ENCODE assay signal across 19 cellular contexts in the genomic region with DNA sequence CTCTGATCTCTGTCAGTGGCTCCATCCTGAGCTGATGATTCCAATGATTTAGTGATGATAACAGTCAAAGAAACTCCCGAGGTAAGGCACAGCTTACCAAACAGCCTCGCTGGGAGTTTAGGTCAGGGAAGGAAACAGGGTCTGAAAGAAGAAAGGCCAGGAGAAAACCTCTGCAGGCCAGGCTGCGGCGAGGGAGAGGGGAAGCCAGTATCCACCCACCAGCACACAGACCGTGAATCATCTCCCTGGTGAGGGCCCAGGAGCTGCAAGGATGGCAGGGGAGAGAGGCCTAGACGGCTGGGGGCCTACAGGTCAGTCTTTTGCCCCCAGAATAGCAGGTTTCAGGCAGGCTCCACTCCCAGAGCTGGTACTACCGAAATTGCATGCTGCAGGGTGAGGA.
DNase-seq lines count a peak whose midpoint lies in the region; ATAC-seq and TF ChIP-seq lines count a peak whose summit lies in the region.
"Had no signal": no experiment of that assay in that cellular context is flagged by ENCODE, and none has a peak within 500 bp of the region (broad histone marks: within the 10 kb centered on the region; RNA-seq: fewer than 3 reads in every experiment).

No MANE protein-coding gene starts in this region.

- H3K4me3 ChIP-seq in smooth muscle cell (no peak overlapping the region), adrenal gland (no peak overlapping the region)
- H3K4me3 ChIP-seq: A549, BLaER1, HAP-1 had no signal

- H3K79me2 ChIP-seq in smooth muscle cell (ENCODE audit: low read depth) = no peaks in the 10 kb centered on the region

- TF ChIP-seq CTCF in nephron progenitor cell (IDR thresholded peaks at IDR 0.05) (no peak), smooth muscle cell (IDR thresholded peaks at IDR 0.05; ENCODE audit: borderline replicate concordance, insufficient read depth, poor library complexity, severe bottlenecking) (no peak), adrenal gland (IDR thresholded peaks at IDR 0.05) (no peak)

- no peak for ATAC-seq in GM18870 (IDR thresholded peaks at IDR 0.05; ENCODE audit: unreplicated experiment)
- ATAC-seq: A549 had no signal

- H3K27ac Mint-ChIP-seq in nephron progenitor cell = peak overlapping the region; percentile 83
- H3K27ac Mint-ChIP-seq: CD4-positive, alpha-beta memory T cell had no signal

- intact Hi-C loops in adrenal gland (cut with DNase I) = no loop called here

- H3K4me1 ChIP-seq in smooth muscle cell (ENCODE audit: low read depth) (no peaks in the 10 kb centered on the region), adrenal gland (replicated peaks in 1 of 2) (peaks cover 6% of the 10 kb centered on the region in 2 donors)
- H3K4me1 ChIP-seq: HAP-1 had no signal

- no peak overlapping the region for H3K4me2 ChIP-seq in smooth muscle cell
- H3K4me2 ChIP-seq: A549, BLaER1 had no signal

- H3K27me3 ChIP-seq in smooth muscle cell (ENCODE audit: low read depth) (no peaks in the 10 kb centered on the region), adrenal gland (no peaks in the 10 kb centered on the region)
- H3K27me3 ChIP-seq: BLaER1 had no signal

- H3K4me1 Mint-ChIP-seq in nephron progenitor cell = peaks cover 74% of the 10 kb centered on the region
- H3K4me1 Mint-ChIP-seq: CD4-positive, alpha-beta memory T cell had no signal

- no peak for TF ChIP-seq POLR2A in adrenal gland (IDR thresholded peaks at IDR 0.05)

- no peaks in the 10 kb centered on the region for H3K9me3 Mint-ChIP-seq in nephron progenitor cell

- peak overlapping the region; percentile 67 for H2AFZ ChIP-seq in smooth muscle cell (ENCODE audit: low read depth)

- H3K9me3 ChIP-seq in smooth muscle cell (replicated peaks; ENCODE audit: low read depth) (no peaks in the 10 kb centered on the region), adrenal gland (replicated peaks in 1 of 3) (no peaks in the 10 kb centered on the region)
- H3K9me3 ChIP-seq: A549, BLaER1, HAP-1 had no signal

- no peaks in the 10 kb centered on the region for H3K36me3 Mint-ChIP-seq in nephron progenitor cell (ENCODE audit: low read depth)
- H3K36me3 Mint-ChIP-seq: CD4-positive, alpha-beta memory T cell had no signal

- H3K27ac ChIP-seq in smooth muscle cell (ENCODE audit: low read depth) = peak overlapping the region; percentile 32
- no peak overlapping the region for H3K27ac ChIP-seq in adrenal gland
- H3K27ac ChIP-seq: BLaER1, HL-60 had no signal

- H3K9ac ChIP-seq in smooth muscle cell (ENCODE audit: low read depth) = no peak overlapping the region
- H3K9ac ChIP-seq: BLaER1 had no signal

- 37% methylated on average over 7 of the region's 7 CpGs for WGBS in smooth muscle cell (ENCODE audit: low lambda C conversion rate)
- 64 to 90% (median 79%) methylated on average over 4 to 7 of the region's 7 CpGs for WGBS in adrenal gland, 4 donors

- no peaks in the 10 kb centered on the region for H3F3A ChIP-seq in smooth muscle cell (ENCODE audit: low read depth)

- peaks cover 16% of the 10 kb centered on the region for H3K27me3 Mint-ChIP-seq in nephron progenitor cell (ENCODE audit: low read depth, poor library complexity)
- H3K27me3 Mint-ChIP-seq: CD4-positive, alpha-beta memory T cell had no signal

- H4K20me1 ChIP-seq in smooth muscle cell (ENCODE audit: low read depth) = no peaks in the 10 kb centered on the region
- H4K20me1 ChIP-seq: BLaER1 had no signal

- H3K36me3 ChIP-seq in smooth muscle cell (ENCODE audit: low read depth) (no peaks in the 10 kb centered on the region), adrenal gland (replicated peaks in 1 of 2) (no peaks in the 10 kb centered on the region)
- H3K36me3 ChIP-seq: BLaER1, HAP-1 had no signal

- DNase-seq in LHCN-M2 (ENCODE audit: low read depth) (peak; percentile 56), astrocyte of the hippocampus (ENCODE audit: low read depth, low spot score) (peak; percentile 40), nephron progenitor cell (no peak), smooth muscle cell (lab: John Stamatoyannopoulos, UW; ENCODE audit: unreplicated experiment) (no peak), adrenal gland (no peak), middle frontal gyrus (ENCODE audit: extremely low spot score, low spot score) (no peak)
- DNase-seq: CD4-positive, alpha-beta memory T cell; DMS153; GDM1; Karpas-422; NCI-H1105; NCI-H2107; NCI-H510A; NCI-H82 had no signal

- H3K4me3 Mint-ChIP-seq in nephron progenitor cell = no peak overlapping the region
- H3K4me3 Mint-ChIP-seq: CD4-positive, alpha-beta memory T cell had no signal

Comparison
In these comparisons a context has a peak if more than half of its experiments do, and no peak if none do; other contexts are left out.
1. DNase-seq: peak in LHCN-M2 (single experiment) and astrocyte of the hippocampus (single experiment); none in nephron progenitor cell (single experiment), smooth muscle cell (single experiment), adrenal gland (0 of 7) and middle frontal gyrus (single experiment).